In genomic region chr1:85201340-85202091, GRCh38 we compare ENCODE assay signal across 8 cellular contexts. TPM values are rescaled to one million over a fixed set of nuclear protein-coding genes. Genes with fewer than 3 reads are reported as not detected.
DNase-seq lines count a peak whose midpoint lies in the region; ATAC-seq and TF ChIP-seq lines count a peak whose summit lies in the region.

No MANE protein-coding gene starts in this region.

- intact Hi-C loops in heart right ventricle (cut with DNase I) = loop anchor here in 2 of 10 donors (2.0 to 5.0 kb wide), 2 partner anchors 23 to 64 kb away; no protein-coding TSS in a partner anchor

- peaks cover 34% of the 10 kb centered on the region for H3K4me1 Mint-ChIP-seq in progenitor cell of endocrine pancreas (ENCODE audit: low read depth)

- peak overlapping the region; percentile 79 to 96 (median 95) for H3K27ac ChIP-seq in heart right ventricle
- H3K27ac ChIP-seq in urinary bladder (ENCODE audit: low read depth) = peak overlapping the region; percentile 99

- peak overlapping the region; percentile 100 for H3K27ac Mint-ChIP-seq in progenitor cell of endocrine pancreas

- H3K36me3 Mint-ChIP-seq in progenitor cell of endocrine pancreas (ENCODE audit: insufficient read depth) = no peaks in the 10 kb centered on the region

- H3K9me3 ChIP-seq in heart right ventricle = no peaks in the 10 kb centered on the region

- peak in 2 of 9 donors; percentile 9 to 17 for TF ChIP-seq CTCF in heart right ventricle (IDR thresholded peaks at IDR 0.05)
- TF ChIP-seq CTCF in progenitor cell of endocrine pancreas (IDR thresholded peaks at IDR 0.05; ENCODE audit: unreplicated experiment) = peak; percentile 31

- ATAC-seq in GM19438 (IDR thresholded peaks at IDR 0.05; ENCODE audit: low read depth, unreplicated experiment) = peak; percentile 54
- peak; percentile 52 for ATAC-seq in HG03521 (IDR thresholded peaks at IDR 0.05; ENCODE audit: unreplicated experiment)
- peak; percentile 83 to 91 (median 88) for ATAC-seq in heart right ventricle

- peaks cover 0 to 18% (median 8%) of the 10 kb centered on the region in 9 donors for H3K4me1 ChIP-seq in heart right ventricle
- H3K4me1 ChIP-seq in urinary bladder (ENCODE audit: insufficient read depth) = no peaks in the 10 kb centered on the region

- peak overlapping the region; percentile 98 for H3K4me3 Mint-ChIP-seq in progenitor cell of endocrine pancreas (ENCODE audit: low read depth)

- H3K4me3 ChIP-seq in heart right ventricle = peak overlapping the region; percentile 47 to 85 (median 74)
- peak overlapping the region; percentile 61 for H3K4me3 ChIP-seq in urinary bladder (ENCODE audit: low read depth, low read length)

- no peaks in the 10 kb centered on the region for H3K9me3 Mint-ChIP-seq in progenitor cell of endocrine pancreas (ENCODE audit: low read depth)

- peaks cover 0 to 79% (median 24%) of the 10 kb centered on the region in 7 donors for H3K27me3 ChIP-seq in heart right ventricle

- 0 to 1% methylated on average over 66 to 81 of the region's 81 CpGs for WGBS in heart right ventricle, 2 donors
- WGBS in urinary bladder = under 1% methylated on average over 81 of the region's 81 CpGs

- no peaks in the 10 kb centered on the region for H3K27me3 Mint-ChIP-seq in progenitor cell of endocrine pancreas

- H3K36me3 ChIP-seq in heart right ventricle (no peaks in the 10 kb centered on the region), urinary bladder (ENCODE audit: insufficient read depth) (no peaks in the 10 kb centered on the region)

- DNase-seq in CD1c-positive myeloid dendritic cell (ENCODE audit: extremely low spot score) = peak; percentile 43
- DNase-seq in SKM-1 (lab: John Stamatoyannopoulos, UW; ENCODE audit: unreplicated experiment) = peak; percentile 10
- DNase-seq in activated naive CD8-positive, alpha-beta T cell treated with anti-CD3 and anti-CD28 coated beads, Interleukin-2, amount 50 U/mL, for 16 hours (ENCODE audit: low read depth, low spot score) = peak; percentile 27
- DNase-seq in heart right ventricle = peak; percentile 57 to 68
- DNase-seq in progenitor cell of endocrine pancreas (ENCODE audit: low spot score, unreplicated experiment) = peak; percentile 87

RNA-seq across cellular contexts. Expression of gene SYDE2, which starts 0.7 kb away (rescaled TPM):
- total RNA-seq in heart right ventricle (10 to 100 TPM; 16.1 to 24.7 (median 21.4) TPM), progenitor cell of endocrine pancreas (24.2 and 24.6 TPM in 2 replicates), urinary bladder (54.0 TPM)
- polyA plus RNA-seq in heart right ventricle (1 to 10 TPM; 1.1 to 3.0 TPM), urinary bladder (6.7 TPM)

RNA-seq across cellular contexts. Expression of gene C1orf52, which starts 57.9 kb away (rescaled TPM):
- total RNA-seq in heart right ventricle = 10 to 100 TPM; 12.8 to 21.3 (median 15.0) TPM
- polyA plus RNA-seq in heart right ventricle = 10 to 100 TPM; 18.4 to 34.4 TPM
- 41.0 and 42.2 TPM in 2 replicates for total RNA-seq in progenitor cell of endocrine pancreas
- 21.5 TPM for total RNA-seq in urinary bladder
- 27.8 TPM for polyA plus RNA-seq in urinary bladder

Comparison
In these comparisons a context has a peak if more than half of its experiments do, and no peak if none do; other contexts are left out.
1. Peak in every context shown above with its lines: DNase-seq, ATAC-seq, H3K4me3 ChIP-seq and H3K27ac ChIP-seq.
2. DNase-seq: peak in every context shown above with its lines; median percentile 87 in progenitor cell of endocrine pancreas; 62 in heart right ventricle; 43 in CD1c-positive myeloid dendritic cell; 27 in activated naive CD8-positive, alpha-beta T cell treated with anti-CD3 and anti-CD28 coated beads, Interleukin-2, amount 50 U/mL, for 16 hours; 10 in SKM-1.